10 cellular contexts compared by ENCODE assay signal in the genomic region with DNA sequence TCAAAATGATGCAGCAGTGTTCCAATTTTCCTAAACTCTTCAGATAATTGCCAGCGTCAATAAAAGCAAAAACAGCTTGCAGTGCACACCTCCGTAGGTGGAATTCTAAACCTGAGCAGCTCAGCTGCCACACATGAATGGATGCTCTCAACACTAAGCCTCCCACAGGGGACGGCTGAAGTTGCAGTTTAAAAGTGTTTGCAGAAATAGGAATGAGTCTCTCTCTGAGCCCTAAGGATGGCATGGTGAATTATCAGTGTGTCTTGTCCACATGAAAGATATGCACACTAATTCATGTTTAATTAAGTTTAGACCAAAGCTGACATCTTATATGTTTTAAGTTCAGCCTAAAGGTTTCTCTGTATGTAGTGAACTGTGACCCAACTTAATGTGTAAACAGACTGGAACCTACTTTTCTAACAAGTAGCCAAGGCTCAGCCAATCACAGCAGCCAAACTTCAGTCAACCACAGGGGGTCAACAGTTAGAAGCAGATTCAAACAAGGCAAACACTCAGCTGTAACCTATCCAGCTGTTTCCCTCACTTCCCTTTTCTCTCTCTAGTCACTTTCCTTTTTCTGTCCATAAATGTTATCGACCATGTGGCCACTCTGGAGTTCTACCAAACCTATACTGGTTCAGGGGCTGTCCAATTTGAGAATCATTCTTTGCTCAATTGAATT. TPM values are rescaled to one million over a fixed set of nuclear protein-coding genes. Genes with fewer than 3 reads are reported as not detected.
DNase-seq lines count a peak whose midpoint lies in the region; ATAC-seq, FAIRE-seq and TF ChIP-seq lines count a peak whose summit lies in the region.
"Had no signal": no experiment of that assay in that cellular context is flagged by ENCODE, and none has a peak within 500 bp of the region (broad histone marks: within the 10 kb centered on the region; RNA-seq: fewer than 3 reads in every experiment).

No MANE protein-coding gene starts in this region.

- H3K27me3 ChIP-seq in PC-3 (ENCODE audit: low read length): no peaks in the 10 kb centered on the region

- H3K9ac ChIP-seq in PC-3 (ENCODE audit: low read length): no peak overlapping the region

- BruUV-seq in PC-3 (replicated peaks; lab: Mats Ljungman, UMichigan): no TSS peak

- H3K9me2 ChIP-seq in PC-3 (replicated peaks; ENCODE audit: low read length): no peaks in the 10 kb centered on the region

- intact Hi-C loops in PC-3 (cut with micrococcal nuclease): no loop called here

- H3K9me3 ChIP-seq in PC-3 (ENCODE audit: low read length): no peaks in the 10 kb centered on the region

- no peak overlapping the region for H3K27ac ChIP-seq in PC-3 (ENCODE audit: low read length)

- no peak for TF ChIP-seq CTCF in PC-3 (conservative IDR thresholded peaks at IDR 0.05; ENCODE audit: low read depth, low read length)

- H2AFZ ChIP-seq in PC-3 (ENCODE audit: low read length): no peak overlapping the region

- H3K36me3 ChIP-seq in PC-3 (ENCODE audit: low read depth, low read length): no peaks in the 10 kb centered on the region

- CTCF ChIA-PET in PC-3 (lab: Charles Lee): no interaction called here

- no peaks in the 10 kb centered on the region for H3K4me1 ChIP-seq in PC-3 (ENCODE audit: insufficient read depth, low read length)

- ATAC-seq in PC-3 (0 out of 2 replicates have a peak, but pooled peaks have one; percentile 33), HG03159 (IDR thresholded peaks at IDR 0.05; ENCODE audit: unreplicated experiment) (no peak)
- ATAC-seq: activated CD4-positive, alpha-beta T cell treated with anti-CD3 and anti-CD28 coated beads for 36 hours had no signal

- H3F3A ChIP-seq in PC-3 (ENCODE audit: low read length, unreplicated experiment): no peaks in the 10 kb centered on the region

- TF ChIP-seq POLR2A in GM12891 (IDR thresholded peaks at IDR 0.05; ENCODE audit: low read depth, low read length): no peak

- H3K4me3 ChIP-seq in PC-3 (ENCODE audit: low read length): no peak overlapping the region

- no peak for FAIRE-seq in GM12891 (lab: Jason Lieb, UNC)

- POLR2A ChIA-PET in PC-3 (lab: Charles Lee; ENCODE audit: unreplicated experiment): no interaction called here

- no peak overlapping the region for H3K4me2 ChIP-seq in PC-3 (ENCODE audit: low read length)

- H4K20me1 ChIP-seq in PC-3 (ENCODE audit: low read length): no peaks in the 10 kb centered on the region

- DNase-seq in GM12891 (ENCODE audit: insufficient read length, low spot score) (no peak), NCI-H1105 (lab: John Stamatoyannopoulos, UW) (peak; percentile 90), PC-3 (no peak), midbrain (lab: John Stamatoyannopoulos, UW) (peak; percentile 14), amniotic stem cell (lab: John Stamatoyannopoulos, UW) (no peak)
- DNase-seq in activated naive CD4-positive, alpha-beta T cell treated with Interleukin-2 at 50 U/mL for 16 hours: no peak
- DNase-seq: activated CD4-positive, alpha-beta T cell treated with anti-CD3 and anti-CD28 coated beads for 36 hours; Calu3 had no signal

- no peaks in the 10 kb centered on the region for H3K79me2 ChIP-seq in PC-3 (ENCODE audit: low read length)

TF ChIP-seq in GM12891, 5 proteins besides CTCF, POLR2A, EP300 and RAD21:
- TF ChIP-seq PAX5 (IDR thresholded peaks at IDR 0.05; ENCODE audit: insufficient read depth, low read length, severe bottlenecking) (no peak), SPI1 (IDR thresholded peaks at IDR 0.05; ENCODE audit: low read depth, low read length) (peak; percentile 31; the same call in 1 of the 2 replicates)

RNA-seq across cellular contexts. Expression of a gene that starts 38.1 kb away (rescaled TPM):
- not detected for polyA plus RNA-seq in GM12891 (2012; ENCODE audit: low read depth, missing spikeins)
- 1.0 and 1.1 TPM in 2 replicates for total RNA-seq in PC-3 (2014; rRNA removed)
- total RNA-seq: activated CD4-positive, alpha-beta T cell treated with anti-CD3 and anti-CD28 coated beads for 36 hours; activated T-helper 2 cell treated with anti-CD3 and anti-CD28 coated beads, Interferon-gamma antibody, Interleukin-2, Interleukin-4, amounts not matched to agents 10 μg/mL and 5 μg/mL and 100 μg/mL, durations not matched to agents 14 hours and 24 hours and 36 hours had no signal

Comparison
In these comparisons a context has a peak if more than half of its experiments do, and no peak if none do; other contexts are left out.
1. DNase-seq: peak in NCI-H1105 (single experiment) and midbrain (single experiment); none in GM12891 (single experiment), PC-3 (single experiment), activated naive CD4-positive, alpha-beta T cell treated with Interleukin-2 at 50 U/mL for 16 hours (single experiment) and amniotic stem cell (single experiment).